11 cellular contexts compared by ENCODE assay signal in genomic region chr9:34589371-34589655, GRCh38.
DNase-seq lines count a peak whose midpoint lies in the region; ATAC-seq and TF ChIP-seq lines count a peak whose summit lies in the region.
"Had no signal": no experiment of that assay in that cellular context is flagged by ENCODE, and none has a peak within 500 bp of the region (broad histone marks: within the 10 kb centered on the region; RNA-seq: fewer than 3 reads in every experiment).

No MANE protein-coding gene starts in this region.

- H3K9me3 ChIP-seq in RWPE2 (ENCODE audit: severe bottlenecking) (no peaks in the 10 kb centered on the region), iPS-15b (ENCODE audit: control insufficient read depth, insufficient read depth, low read length) (no peaks in the 10 kb centered on the region)
- H3K9me3 ChIP-seq: adrenal gland had no signal

- DNase-seq in RWPE2 (ENCODE audit: low spot score) (no peak), GOT3 (lab: John Stamatoyannopoulos, UW) (no peak), Ammon's horn (ENCODE audit: low spot score) (no peak)
- DNase-seq: adrenal gland; effector memory CD8-positive, alpha-beta T cell had no signal

- TF ChIP-seq CTCF in 22Rv1 (IDR thresholded peaks at IDR 0.05) (no peak), RWPE2 (IDR thresholded peaks at IDR 0.05; ENCODE audit: poor library complexity, severe bottlenecking) (no peak)

- no peaks in the 10 kb centered on the region for H3K36me3 Mint-ChIP-seq in stimulated activated memory B cell treated with anti-CD40 and anti-IgM and Interleukin-4, amounts not matched to agents 10 μg/mL and 1 μg/mL and 100 μg/mL, for 72 hours

- H3K4me1 ChIP-seq in RWPE2 (ENCODE audit: insufficient read depth, poor library complexity, severe bottlenecking) = no peaks in the 10 kb centered on the region
- H3K4me1 ChIP-seq in iPS-15b (ENCODE audit: control insufficient read depth, insufficient read depth, low read length) = peaks cover 34% of the 10 kb centered on the region
- H3K4me1 ChIP-seq in rectal smooth muscle tissue (ENCODE audit: control insufficient read depth, insufficient read depth, low read length) = peaks cover 7% of the 10 kb centered on the region

- H3K27ac ChIP-seq in 22Rv1 (peak overlapping the region; percentile 67), RWPE2 (ENCODE audit: poor library complexity, severe bottlenecking) (no peak overlapping the region), rectal smooth muscle tissue (ENCODE audit: low read depth, low read length) (no peak overlapping the region)
- H3K27ac ChIP-seq: adrenal gland, HL-60 had no signal

- H3K27me3 ChIP-seq in RWPE2 (ENCODE audit: insufficient read depth, poor library complexity, severe bottlenecking) = peaks cover 71% of the 10 kb centered on the region
- peaks cover 87% of the 10 kb centered on the region for H3K27me3 ChIP-seq in iPS-15b (ENCODE audit: control insufficient read depth, insufficient read depth, low read length)
- peaks cover 51% of the 10 kb centered on the region for H3K27me3 ChIP-seq in rectal smooth muscle tissue (ENCODE audit: control insufficient read depth, insufficient read depth, low read length)

- H3K4me3 Mint-ChIP-seq in stimulated activated memory B cell treated with anti-CD40 and anti-IgM and Interleukin-4, amounts not matched to agents 10 μg/mL and 1 μg/mL and 100 μg/mL, for 72 hours = no peak overlapping the region

- no peak overlapping the region for H3K27ac Mint-ChIP-seq in stimulated activated memory B cell treated with anti-CD40 and anti-IgM and Interleukin-4, amounts not matched to agents 10 μg/mL and 1 μg/mL and 100 μg/mL, for 72 hours
- H3K27ac Mint-ChIP-seq: effector memory CD8-positive, alpha-beta T cell had no signal

- H3K36me3 ChIP-seq in RWPE2 (ENCODE audit: low read depth) (no peaks in the 10 kb centered on the region), iPS-15b (ENCODE audit: control insufficient read depth, insufficient read depth, low read length) (no peaks in the 10 kb centered on the region), rectal smooth muscle tissue (ENCODE audit: control insufficient read depth, insufficient read depth, low read length) (no peaks in the 10 kb centered on the region)
- H3K36me3 ChIP-seq: adrenal gland had no signal

- no peaks in the 10 kb centered on the region for H3K9me3 Mint-ChIP-seq in stimulated activated memory B cell treated with anti-CD40 and anti-IgM and Interleukin-4, amounts not matched to agents 10 μg/mL and 1 μg/mL and 100 μg/mL, for 72 hours
- H3K9me3 Mint-ChIP-seq: effector memory CD8-positive, alpha-beta T cell had no signal

- H3K4me3 ChIP-seq in RWPE2 (ENCODE audit: severe bottlenecking) (peak overlapping the region; percentile 36), iPS-15b (ENCODE audit: low read depth, low read length) (peak overlapping the region; percentile 61), rectal smooth muscle tissue (ENCODE audit: low read length) (peak overlapping the region; percentile 53)

- peaks cover 82% of the 10 kb centered on the region for H3K27me3 Mint-ChIP-seq in stimulated activated memory B cell treated with anti-CD40 and anti-IgM and Interleukin-4, amounts not matched to agents 10 μg/mL and 1 μg/mL and 100 μg/mL, for 72 hours

- H3K9ac ChIP-seq in iPS-15b (ENCODE audit: low read depth, low read length) = no peak overlapping the region
- no peak overlapping the region for H3K9ac ChIP-seq in rectal smooth muscle tissue (ENCODE audit: low read length)

- H3K4me1 Mint-ChIP-seq in stimulated activated memory B cell treated with anti-CD40 and anti-IgM and Interleukin-4, amounts not matched to agents 10 μg/mL and 1 μg/mL and 100 μg/mL, for 72 hours = peaks cover 61% of the 10 kb centered on the region

- ATAC-seq in RWPE2 (ENCODE audit: low read depth) = no peak
- no peak for ATAC-seq in HG02852 (IDR thresholded peaks at IDR 0.05; ENCODE audit: unreplicated experiment)
- ATAC-seq in stimulated activated memory B cell treated with anti-CD40 and anti-IgM and Interleukin-4, amounts not matched to agents 10 μg/mL and 1 μg/mL and 100 μg/mL, for 72 hours = no peak
